In genomic region chr5:2690293-2690692, GRCh38 we compare ENCODE assay signal across 8 cellular contexts.
"Had no signal": no experiment of that assay in that cellular context is flagged by ENCODE, and none has a peak within 500 bp of the region (broad histone marks: within the 10 kb centered on the region; RNA-seq: fewer than 3 reads in every experiment).

No MANE protein-coding gene starts in this region.

- ATAC-seq: GM23338, K562 had no signal

- H3K4me3 ChIP-seq: GM23338, K562 had no signal

- DNase-seq: H9, HCEC 1CT, IMR-90 had no signal

- H3K4me2 ChIP-seq: GM23338 had no signal

- H2AFZ ChIP-seq: GM23338 had no signal

- FAIRE-seq: H1, H54, HTR-8/SVneo, K562 had no signal
